ENCODE assay signal across 9 cellular contexts in the genomic region with DNA sequence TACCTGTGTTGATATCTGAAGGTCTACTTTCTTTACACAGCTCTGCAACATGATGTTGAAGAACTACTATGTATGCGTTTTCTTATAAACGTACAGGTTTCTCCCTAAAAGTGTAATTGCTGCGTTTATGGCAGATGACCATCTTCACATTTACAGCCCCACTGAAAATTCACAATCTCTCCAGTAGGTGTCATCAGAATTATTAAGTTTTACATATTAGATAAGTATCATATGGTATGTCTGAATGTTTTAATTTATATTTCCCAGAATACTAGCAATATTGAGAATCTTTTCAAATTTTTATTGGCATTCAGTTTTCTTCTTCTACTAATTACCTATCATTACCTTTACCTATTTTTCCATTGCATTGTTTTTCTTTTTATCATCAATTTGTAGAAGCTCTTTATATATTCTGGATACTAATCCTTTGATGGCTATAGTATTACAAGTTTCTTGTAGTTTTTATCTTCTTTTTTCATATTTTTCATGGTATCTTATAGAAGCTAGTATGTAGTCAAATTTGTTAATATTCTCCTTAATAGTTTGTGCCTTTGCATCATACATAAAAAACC.
DNase-seq lines count a peak whose midpoint lies in the region; ATAC-seq, FAIRE-seq and TF ChIP-seq lines count a peak whose summit lies in the region.
"Had no signal": no experiment of that assay in that cellular context is flagged by ENCODE, and none has a peak within 500 bp of the region (broad histone marks: within the 10 kb centered on the region; RNA-seq: fewer than 3 reads in every experiment).

No MANE protein-coding gene starts in this region.

- CTCF ChIA-PET in A673 (lab: Charles Lee), result interaction anchor here (0.6 kb wide), 1 partner anchor 436 kb away, joined by 5 read pairs; no protein-coding TSS in a partner anchor

- no peak for FAIRE-seq in HTR-8/SVneo (lab: Jason Lieb, UNC)
- FAIRE-seq: GM18507 had no signal

- H3K4me1 ChIP-seq in A673 (ENCODE audit: insufficient read depth, low read length, poor library complexity, severe bottlenecking), result no peaks in the 10 kb centered on the region

- no peaks in the 10 kb centered on the region for H3K9me3 ChIP-seq in A673 (ENCODE audit: low read depth, low read length, poor library complexity, severe bottlenecking)

- DNase-seq in A673 (ENCODE audit: low spot score) (peak; percentile 62), GM20000 (ENCODE audit: low spot score) (peak; percentile 2), RKO (ENCODE audit: low spot score) (peak; percentile 63), foreskin melanocyte (peak; percentile 31), NCI-H526 treated with DMSO at 0.1 percent for 48 hours (lab: John Stamatoyannopoulos, UW) (no peak), HTR-8/SVneo (ENCODE audit: insufficient read length, low spot score) (no peak), activated T-cell treated with anti-CD3 and anti-CD28 coated beads for 4 hours (no peak)

- no peak for ATAC-seq in HG02763 (IDR thresholded peaks at IDR 0.05; ENCODE audit: unreplicated experiment)

- H3K4me3 ChIP-seq in A673 (ENCODE audit: low read depth, low read length, poor library complexity, severe bottlenecking), result no peak overlapping the region

- POLR2A ChIA-PET in A673 (lab: Charles Lee; ENCODE audit: low non-redundant PET), result no interaction called here

- no peak overlapping the region for H3K27ac ChIP-seq in A673 (ENCODE audit: low read depth, low read length, poor library complexity, severe bottlenecking)

- no TSS peak for BruUV-seq in A673 (replicated peaks; lab: Mats Ljungman, UMichigan)

- no peaks in the 10 kb centered on the region for H3K36me3 ChIP-seq in A673 (ENCODE audit: insufficient read depth, low read length, poor library complexity, severe bottlenecking)

- TF ChIP-seq CTCF in A673 (conservative IDR thresholded peaks at IDR 0.05; ENCODE audit: low read depth, low read length), result peak; percentile 64
- no peak for TF ChIP-seq CTCF in GM20000 (IDR thresholded peaks at IDR 0.05; ENCODE audit: extremely low read depth, missing control alignments)

- no peaks in the 10 kb centered on the region for H3K27me3 ChIP-seq in A673 (replicated peaks; ENCODE audit: insufficient read depth, low read depth, low read length, poor library complexity)

- intact Hi-C loops in A673 (cut with micrococcal nuclease; ENCODE audit: unreplicated experiment), result loop anchor here (2.0 to 10.0 kb wide), 2 partner anchors 321 to 423 kb away; no protein-coding TSS in a partner anchor

Comparison
In these comparisons a context has a peak if more than half of its experiments do, and no peak if none do; other contexts are left out.
1. DNase-seq: peak in A673 (single experiment), GM20000 (single experiment), RKO (single experiment) and foreskin melanocyte (single experiment); none in NCI-H526 treated with DMSO at 0.1 percent for 48 hours (single experiment), HTR-8/SVneo (single experiment) and activated T-cell treated with anti-CD3 and anti-CD28 coated beads for 4 hours (single experiment).